ENCODE assay signal across 11 cellular contexts in genomic region chr9:130995399-130995941, GRCh38. TPM values are rescaled to one million over a fixed set of nuclear protein-coding genes. Genes with fewer than 3 reads are reported as not detected.
DNase-seq lines count a peak whose midpoint lies in the region; TF ChIP-seq lines count a peak whose summit lies in the region.
"Had no signal": no experiment of that assay in that cellular context is flagged by ENCODE, and none has a peak within 500 bp of the region (broad histone marks: within the 10 kb centered on the region; RNA-seq: fewer than 3 reads in every experiment).

No MANE protein-coding gene starts in this region.

- intact Hi-C loops in esophagus muscularis mucosa (cut with DNase I) = no loop called here

- H3K4me1 ChIP-seq in esophagus muscularis mucosa = peaks cover 0 to 14% (median 9%) of the 10 kb centered on the region in 4 donors

- TF ChIP-seq CTCF in GM10266 (IDR thresholded peaks at IDR 0.05; ENCODE audit: control insufficient read depth, insufficient read depth, low read depth, missing control alignments) = no peak
- no peak for TF ChIP-seq CTCF in esophagus muscularis mucosa (IDR thresholded peaks at IDR 0.05)

- TF ChIP-seq EP300 in esophagus muscularis mucosa (IDR thresholded peaks at IDR 0.05) = no peak

- no peaks in the 10 kb centered on the region for H3K36me3 ChIP-seq in esophagus muscularis mucosa

- WGBS in esophagus muscularis mucosa = 54% methylated on average over 8 of the region's 10 CpGs

- DNase-seq in NCI-H1417 (lab: John Stamatoyannopoulos, UW) (peak in 2 of 3 experiments; percentile 14 to 35), NCI-H1417 treated with DMSO at 0.1 percent for 48 hours (lab: John Stamatoyannopoulos, UW) (no peak), OCI-M1 (lab: John Stamatoyannopoulos, UW) (peak; percentile 61), fibroblast of gingiva (ENCODE audit: low read depth) (peak; percentile 20), renal cortical epithelial cell (ENCODE audit: low read depth) (peak; percentile 23), GM10266 (ENCODE audit: extremely low spot score) (no peak), esophagus muscularis mucosa (ENCODE audit: extremely low spot score) (no peak), NCI-H2029 treated with DMSO at 0.1 percent for 48 hours (lab: John Stamatoyannopoulos, UW) (no peak)
- DNase-seq: NCI-H1092, nephron progenitor cell had no signal

- TF ChIP-seq POLR2A in esophagus muscularis mucosa (IDR thresholded peaks at IDR 0.05; ENCODE audit: low read depth) = no peak

- no peak overlapping the region for H3K27ac ChIP-seq in esophagus muscularis mucosa (replicated peaks in 1 of 4)

- H3K9me3 ChIP-seq in esophagus muscularis mucosa = no peaks in the 10 kb centered on the region

- no peak overlapping the region for H3K4me3 ChIP-seq in esophagus muscularis mucosa

- peaks cover 0 to 74% (median 5%) of the 10 kb centered on the region in 4 donors for H3K27me3 ChIP-seq in esophagus muscularis mucosa

RNA-seq across cellular contexts. Expression of gene LAMC3, which starts 13.5 kb away (rescaled TPM):
- total RNA-seq in renal cortical epithelial cell (0.05 TPM in 1 of 2 replicates, not detected in the other), esophagus muscularis mucosa (under 1 TPM in 3 of 4 donors, not detected in 1; 0.06 to 0.50 (median 0.34) TPM)

RNA-seq across cellular contexts. Expression of gene FIBCD1, which starts 56.4 kb away (rescaled TPM):
- 0.52 and 7.9 TPM in 2 replicates for total RNA-seq in renal cortical epithelial cell
- under 1 TPM in 3 of 4 donors, not detected in 1; 0.40 to 0.83 (median 0.42) TPM for total RNA-seq in esophagus muscularis mucosa
- total RNA-seq: activated CD8-positive, alpha-beta memory T cell treated with anti-CD3 and anti-CD28 coated beads for 36 hours had no signal

Comparison
In these comparisons a context has a peak if more than half of its experiments do, and no peak if none do; other contexts are left out.
1. DNase-seq: peak in NCI-H1417 (2 of 3), OCI-M1 (single experiment), fibroblast of gingiva (single experiment) and renal cortical epithelial cell (single experiment); none in NCI-H1417 treated with DMSO at 0.1 percent for 48 hours (single experiment), GM10266 (single experiment), esophagus muscularis mucosa (single experiment) and NCI-H2029 treated with DMSO at 0.1 percent for 48 hours (single experiment).